11 cellular contexts compared by ENCODE assay signal in the genomic region with DNA sequence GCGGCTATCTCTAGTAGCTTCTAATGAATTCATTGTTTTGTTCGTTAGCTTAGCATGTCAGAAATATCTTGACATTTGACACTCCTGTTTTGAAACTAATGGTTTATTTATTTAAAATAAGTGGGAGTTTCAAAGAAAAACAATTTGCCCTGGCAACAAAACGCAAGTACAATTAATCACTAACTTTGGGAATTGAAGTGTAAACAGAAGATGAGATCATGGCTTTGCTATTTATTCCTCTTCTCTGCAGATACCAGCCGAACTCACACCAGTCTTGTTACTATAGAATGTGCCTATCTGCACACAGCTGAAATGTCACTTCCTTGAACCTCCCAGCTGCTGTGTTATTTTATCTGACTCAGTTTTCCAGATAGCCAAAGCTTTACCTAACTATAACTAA. TPM values are rescaled to one million over a fixed set of nuclear protein-coding genes. Genes with fewer than 3 reads are reported as not detected.
DNase-seq lines count a peak whose midpoint lies in the region; ATAC-seq and TF ChIP-seq lines count a peak whose summit lies in the region.
"Had no signal": no experiment of that assay in that cellular context is flagged by ENCODE, and none has a peak within 500 bp of the region (broad histone marks: within the 10 kb centered on the region; RNA-seq: fewer than 3 reads in every experiment).

No MANE protein-coding gene starts in this region.

- peak in 1 of 2 donors; percentile 22 for TF ChIP-seq RAD21 in liver (IDR thresholded peaks at IDR 0.05)

- H3K27ac Mint-ChIP-seq in MCF 10A (ENCODE audit: low read depth, unreplicated experiment) (peak overlapping the region; percentile 80), immature natural killer cell (no peak overlapping the region)
- H3K27ac Mint-ChIP-seq in activated naive CD4-positive, alpha-beta T cell treated with anti-CD3 and anti-CD28 coated beads, Interleukin-2, amount 10 ng/mL, durations not matched to agents 7 days and 5 days, result no peak overlapping the region
- H3K27ac Mint-ChIP-seq: activated CD4-positive, alpha-beta T cell treated with anti-CD3 and anti-CD28 coated beads for 36 hours had no signal

- peak; percentile 66 for DNase-seq in MCF 10A (ENCODE audit: unreplicated experiment)
- no peak for DNase-seq in breast epithelium (ENCODE audit: low spot score in 2 of 2)
- peak; percentile 76 for DNase-seq in brain microvascular endothelial cell
- DNase-seq in aorta, result no peak
- no peak for DNase-seq in activated naive CD4-positive, alpha-beta T cell treated with anti-CD3 and anti-CD28 coated beads, Interleukin-2, amount 10 ng/mL, durations not matched to agents 7 days and 5 days
- no peak for DNase-seq in immature natural killer cell
- DNase-seq: activated CD4-positive, alpha-beta T cell treated with anti-CD3 and anti-CD28 coated beads for 36 hours; stimulated activated CD4-positive, alpha-beta T cell treated with anti-CD3 and anti-CD28 coated beads, Interleukin-4, amount 100 ng/mL, for 1 hour had no signal

- CTCF ChIA-PET in MCF 10A (lab: Yijun Ruan, JAX), result interaction anchor here (0.6 kb wide), 1 partner anchor 10 kb away, joined by 3 read pairs; no protein-coding TSS in a partner anchor
- CTCF ChIA-PET in activated naive CD4-positive, alpha-beta T cell treated with anti-CD3 and anti-CD28 coated beads, Interleukin-2, amount 10 ng/mL, durations not matched to agents 7 days and 5 days (lab: Charles Lee), result interaction anchor here (0.9 kb wide), 1 partner anchor 56 kb away, joined by 3 read pairs; no protein-coding TSS in a partner anchor

- TF ChIP-seq POLR2A in breast epithelium (IDR thresholded peaks at IDR 0.05), result no peak

- H3K36me3 ChIP-seq in breast epithelium, result no peaks in the 10 kb centered on the region
- H3K36me3 ChIP-seq in brain microvascular endothelial cell (replicated peaks), result no peaks in the 10 kb centered on the region
- H3K36me3 ChIP-seq in liver (ENCODE audit: control insufficient read depth in 4 of 4, insufficient read depth in 3 of 4, low read depth in 1 of 4, low read length in 3 of 4), result peaks cover 4 to 47% (median 30%) of the 10 kb centered on the region in 4 donors
- H3K36me3 ChIP-seq in aorta (ENCODE audit: control insufficient read depth in 1 of 2, insufficient read depth in 2 of 2, low read length in 1 of 2), result no peaks in the 10 kb centered on the region

- peak overlapping the region in 1 of 2 donors; percentile 64 for H3K9ac ChIP-seq in liver (ENCODE audit: low read depth in 1 of 2, low read length in 2 of 2)

- POLR2A ChIA-PET in MCF 10A (lab: Yijun Ruan, JAX), result interaction anchor here (1.2 kb wide), 1 partner anchor 93 kb away, joined by 4 read pairs; no protein-coding TSS in a partner anchor

- H3K4me1 ChIP-seq in breast epithelium (no peaks in the 10 kb centered on the region), liver (ENCODE audit: control insufficient read depth in 4 of 4, insufficient read depth in 4 of 4, low read length in 3 of 4) (peaks cover 9 to 38% (median 19%) of the 10 kb centered on the region in 4 donors), aorta (ENCODE audit: control insufficient read depth in 1 of 2, insufficient read depth in 2 of 2, low read length in 2 of 2) (peaks cover 2 to 3% of the 10 kb centered on the region in 2 donors)

- in situ Hi-C loops in brain microvascular endothelial cell (cut with HindIII; ENCODE audit: low pct_ligation_motif_present, low sequenced_read_pairs), result no loop called here

- intact Hi-C loops in MCF 10A (cut with micrococcal nuclease) (no loop called here), breast epithelium (cut with DNase I; ENCODE audit: low total_unique reads) (no loop called here), aorta (cut with DNase I) (no loop called here)

- H3K4me1 Mint-ChIP-seq in MCF 10A (ENCODE audit: insufficient read depth, unreplicated experiment), result peaks cover 5% of the 10 kb centered on the region
- no peaks in the 10 kb centered on the region for H3K4me1 Mint-ChIP-seq in activated naive CD4-positive, alpha-beta T cell treated with anti-CD3 and anti-CD28 coated beads, Interleukin-2, amount 10 ng/mL, durations not matched to agents 7 days and 5 days
- no peaks in the 10 kb centered on the region for H3K4me1 Mint-ChIP-seq in immature natural killer cell
- H3K4me1 Mint-ChIP-seq: activated CD4-positive, alpha-beta T cell treated with anti-CD3 and anti-CD28 coated beads for 36 hours had no signal

- no peaks in the 10 kb centered on the region for H3K27me3 Mint-ChIP-seq in MCF 10A (ENCODE audit: insufficient read depth, unreplicated experiment)
- no peaks in the 10 kb centered on the region for H3K27me3 Mint-ChIP-seq in activated naive CD4-positive, alpha-beta T cell treated with anti-CD3 and anti-CD28 coated beads, Interleukin-2, amount 10 ng/mL, durations not matched to agents 7 days and 5 days
- H3K27me3 Mint-ChIP-seq in immature natural killer cell (ENCODE audit: low read depth in 3 of 3), result peaks cover 0 to 9% (median 4%) of the 10 kb centered on the region in 3 donors

- H3K9me3 ChIP-seq in breast epithelium (peaks cover 3 to 5% of the 10 kb centered on the region in 2 donors), liver (ENCODE audit: control insufficient read depth in 4 of 4, low read length in 3 of 4) (no peaks in the 10 kb centered on the region), aorta (ENCODE audit: control insufficient read depth, low read length) (no peaks in the 10 kb centered on the region)

- TF ChIP-seq CTCF in MCF 10A (IDR thresholded peaks at IDR 0.05; ENCODE audit: unreplicated experiment), result no peak
- TF ChIP-seq CTCF in breast epithelium (IDR thresholded peaks at IDR 0.05), result no peak
- TF ChIP-seq CTCF in brain microvascular endothelial cell (IDR thresholded peaks at IDR 0.05; ENCODE audit: low read depth, low read length, missing control alignments), result no peak
- TF ChIP-seq CTCF in liver (IDR thresholded peaks at IDR 0.05; ENCODE audit: low read depth, low read length, missing input control), result no peak

- H3K9me3 Mint-ChIP-seq in MCF 10A (ENCODE audit: unreplicated experiment) (peaks cover 15% of the 10 kb centered on the region), immature natural killer cell (peaks cover 0 to 2% (median 0%) of the 10 kb centered on the region in 6 donors)
- H3K9me3 Mint-ChIP-seq in activated naive CD4-positive, alpha-beta T cell treated with anti-CD3 and anti-CD28 coated beads, Interleukin-2, amount 10 ng/mL, durations not matched to agents 7 days and 5 days, result no peaks in the 10 kb centered on the region

- WGBS in liver, result 22% methylated on average over 4 of the region's 4 CpGs
- 6 to 14% methylated on average over 4 of the region's 4 CpGs for WGBS in aorta, 2 donors

- H3K4me3 Mint-ChIP-seq in MCF 10A (ENCODE audit: unreplicated experiment), result no peak overlapping the region
- H3K4me3 Mint-ChIP-seq in activated naive CD4-positive, alpha-beta T cell treated with anti-CD3 and anti-CD28 coated beads, Interleukin-2, amount 10 ng/mL, durations not matched to agents 7 days and 5 days, result no peak overlapping the region
- H3K4me3 Mint-ChIP-seq in immature natural killer cell, result no peak overlapping the region
- H3K4me3 Mint-ChIP-seq: activated CD4-positive, alpha-beta T cell treated with anti-CD3 and anti-CD28 coated beads for 36 hours had no signal

- ATAC-seq in aorta (ENCODE audit: low FRiP score) (peak; percentile 59), HG03159 (IDR thresholded peaks at IDR 0.05; ENCODE audit: unreplicated experiment) (no peak)
- ATAC-seq: activated CD4-positive, alpha-beta T cell treated with anti-CD3 and anti-CD28 coated beads for 36 hours; K562 had no signal

- no TSS peak for BruUV-seq in MCF 10A (replicated peaks; lab: Mats Ljungman, UMichigan)

- H3K4me3 ChIP-seq in breast epithelium, result no peak overlapping the region
- H3K4me3 ChIP-seq in brain microvascular endothelial cell (ENCODE audit: low read depth, low read length), result no peak overlapping the region
- no peak overlapping the region for H3K4me3 ChIP-seq in liver (ENCODE audit: low read depth in 1 of 3, low read length in 3 of 3)
- no peak overlapping the region for H3K4me3 ChIP-seq in aorta (ENCODE audit: low read length in 2 of 2)
- H3K4me3 ChIP-seq: K562 had no signal

- H3K27me3 ChIP-seq in breast epithelium (no peaks in the 10 kb centered on the region), brain microvascular endothelial cell (replicated peaks) (no peaks in the 10 kb centered on the region), liver (ENCODE audit: control insufficient read depth in 4 of 4, insufficient read depth in 4 of 4, low read length in 3 of 4) (no peaks in the 10 kb centered on the region), aorta (ENCODE audit: control insufficient read depth in 1 of 2, insufficient read depth in 2 of 2, low read length in 1 of 2) (no peaks in the 10 kb centered on the region)

- no peaks in the 10 kb centered on the region for H3K36me3 Mint-ChIP-seq in MCF 10A (ENCODE audit: insufficient read depth, unreplicated experiment)
- H3K36me3 Mint-ChIP-seq in activated naive CD4-positive, alpha-beta T cell treated with anti-CD3 and anti-CD28 coated beads, Interleukin-2, amount 10 ng/mL, durations not matched to agents 7 days and 5 days, result no peaks in the 10 kb centered on the region
- H3K36me3 Mint-ChIP-seq in immature natural killer cell, result no peaks in the 10 kb centered on the region

- H3K27ac ChIP-seq in breast epithelium (no peak overlapping the region), brain microvascular endothelial cell (peak overlapping the region; percentile 58), liver (ENCODE audit: low read depth in 1 of 2, low read length in 2 of 2) (peak overlapping the region; percentile 65 to 84), aorta (ENCODE audit: low read depth in 1 of 2, low read length in 2 of 2) (no peak overlapping the region)

TF ChIP-seq in liver, 16 proteins besides CTCF, POLR2A, EP300 and RAD21 (continues in another document):
- TF ChIP-seq RXRA (IDR thresholded peaks at IDR 0.05) (peak in 1 of 2 donors; percentile 63), EGR1 (IDR thresholded peaks at IDR 0.05; ENCODE audit: low read depth in 2 of 2) (no peak), FOXA1 (IDR thresholded peaks at IDR 0.05) (peak; percentile 77), HNF4G (IDR thresholded peaks at IDR 0.05) (no peak), GABPA (IDR thresholded peaks at IDR 0.05 in 1 of 2, conservative IDR thresholded peaks at IDR 0.05 in 1 of 2) (no peak), TAF1 (conservative IDR thresholded peaks at IDR 0.05) (peak; percentile 32), JUND (IDR thresholded peaks at IDR 0.05) (peak; percentile 98), FOXA2 (IDR thresholded peaks at IDR 0.05) (peak; percentile 88), YY1 (IDR thresholded peaks at IDR 0.05) (peak; percentile 45), SP1 (IDR thresholded peaks at IDR 0.05) (peak; percentile 55)
- TF ChIP-seq, protein P1, sequence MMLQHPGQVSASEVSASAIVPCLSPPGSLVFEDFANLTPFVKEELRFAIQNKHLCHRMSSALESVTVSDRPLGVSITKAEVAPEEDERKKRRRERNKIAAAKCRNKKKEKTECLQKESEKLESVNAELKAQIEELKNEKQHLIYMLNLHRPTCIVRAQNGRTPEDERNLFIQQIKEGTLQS (IDR thresholded peaks at IDR 0.05), result peak; percentile 86

RNA-seq across cellular contexts. Expression of a gene that starts 27.5 kb away (rescaled TPM):
- total RNA-seq in MCF 10A (2022) (not detected in 2 replicates), breast epithelium (10 to 100 TPM in 1 of 3 donors, 1 to 10 TPM in 1, under 1 TPM in 1; 0.33 to 11.5 (median 1.3) TPM), liver (10 to 100 TPM; 83.4 to 83.8 TPM), aorta (1 to 10 TPM; 3.8 to 6.0 TPM)
- polyA plus RNA-seq in liver (10 to 100 TPM; 53.2 to 64.2 TPM), aorta (1 to 10 TPM in 1 of 2 donors, under 1 TPM in 1; 0.88 to 2.7 TPM), immature natural killer cell (not detected)
- total RNA-seq: activated CD4-positive, alpha-beta T cell treated with anti-CD3 and anti-CD28 coated beads for 36 hours had no signal

Comparison
In these comparisons a context has a peak if more than half of its experiments do, and no peak if none do; other contexts are left out.
1. DNase-seq: peak in MCF 10A (single experiment) and brain microvascular endothelial cell (single experiment); none in breast epithelium (0 of 2), aorta (0 of 2), activated naive CD4-positive, alpha-beta T cell treated with anti-CD3 and anti-CD28 coated beads, Interleukin-2, amount 10 ng/mL, durations not matched to agents 7 days and 5 days (single experiment) and immature natural killer cell (0 of 3).
2. H3K27ac ChIP-seq: peak in brain microvascular endothelial cell (single experiment) and liver (2 of 2); none in breast epithelium (0 of 2) and aorta (0 of 2).
3. RNA of a gene that starts 27.5 kb away (total RNA-seq): 83.4 to 83.8 TPM in liver; 3.8 to 6.0 TPM in aorta, 0.33 to 11.5 TPM in breast epithelium and not detected in MCF 10A; every median in the first group is over 4 times any median in the second.